Comparison of ENCODE assay signal across 33 cellular contexts in genomic region chr10:85407093-85407492, GRCh38.
"Had no signal": no experiment of that assay in that cellular context is flagged by ENCODE, and none has a peak within 500 bp of the region (broad histone marks: within the 10 kb centered on the region; RNA-seq: fewer than 3 reads in every experiment).

No MANE protein-coding gene starts in this region.

- H3K27me3 ChIP-seq: brain microvascular endothelial cell, Peyer's patch, SJSA1 had no signal

- ATAC-seq: activated CD8-positive, alpha-beta memory T cell treated with anti-CD3 and anti-CD28 coated beads, Interleukin-2, amount 10 ng/mL, durations not matched to agents 7 days and 5 days; PC-3 had no signal

- H3K4me1 ChIP-seq: Peyer's patch, SJSA1 had no signal

- H3K9me3 ChIP-seq: Peyer's patch, SK-N-SH had no signal

- H3K4me3 ChIP-seq: Peyer's patch, SJSA1 had no signal

- DNase-seq: activated B cell treated with CpG ODN at 0.5 μM for 24 hours; activated CD4-positive, alpha-beta memory T cell treated with anti-CD3 and anti-CD28 coated beads, Interleukin-2, amount 10 ng/mL, durations not matched to agents 7 days and 5 days; activated CD4-positive, alpha-beta T cell treated with anti-CD3 and anti-CD28 coated beads for 4 hours; activated CD4-positive, alpha-beta T cell treated with anti-CD3 and anti-CD28 coated beads, Interleukin-2, amount 50 U/mL, for 1 hour; activated CD4-positive, CD25-positive, alpha-beta regulatory T cell treated with anti-CD3 and anti-CD28 coated beads, Interleukin-2, amount 50 U/mL, for 72 hours; activated CD8-positive, alpha-beta memory T cell treated with anti-CD3 and anti-CD28 coated beads for 24 hours; activated CD8-positive, alpha-beta memory T cell treated with anti-CD3 and anti-CD28 coated beads, Interleukin-2, amount 10 ng/mL, durations not matched to agents 7 days and 5 days; activated CD8-positive, alpha-beta memory T cell treated with anti-CD3 and anti-CD28 coated beads, Interleukin-2, amount 50 U/mL, for 48 hours; activated effector memory CD4-positive, alpha-beta T cell treated with Interleukin-2 at 50 U/mL for 16 hours; activated naive CD4-positive, alpha-beta T cell treated with anti-CD3 and anti-CD28 coated beads, Interleukin-2, amount 10 ng/mL, durations not matched to agents 7 days and 5 days; activated naive CD8-positive, alpha-beta T cell treated with anti-CD3 and anti-CD28 coated beads for 36 hours; activated T-cell treated with anti-CD3 and anti-CD28 coated beads, Interleukin-2, amount 50 U/mL, for 48 hours; amniotic stem cell; aorta; brain microvascular endothelial cell; central memory CD4-positive, alpha-beta T cell; NCI-H1092 treated with DMSO at 0.1 percent for 48 hours; NCI-H1417; NCI-H146; NCI-H187; NCI-H2029 treated with DMSO at 0.1 percent for 48 hours; NCI-H2107; NCI-H2171; NCI-H510A; NCI-H526; NCI-H748 treated with DMSO at 0.1 percent for 48 hours; NK-92 treated with Interleukin-12 subunit alpha and Interleukin-12 subunit beta, amount 100 ng/mL, for 24 hours; PC-3; Peyer's patch; RPMI8226; SHP77 treated with DMSO at 0.1 percent for 48 hours; SK-N-SH had no signal

- H3K27ac ChIP-seq: brain microvascular endothelial cell, Peyer's patch, SJSA1 had no signal

- H3K36me3 ChIP-seq: brain microvascular endothelial cell, Peyer's patch, SJSA1 had no signal
